In genomic region chr1:116811321-116811720, GRCh38 we compare ENCODE assay signal across 14 cellular contexts. TPM values are rescaled to one million over a fixed set of nuclear protein-coding genes. Genes with fewer than 3 reads are reported as not detected.
DNase-seq lines count a peak whose midpoint lies in the region; ATAC-seq and TF ChIP-seq lines count a peak whose summit lies in the region.
"Had no signal": no experiment of that assay in that cellular context is flagged by ENCODE, and none has a peak within 500 bp of the region (broad histone marks: within the 10 kb centered on the region; RNA-seq: fewer than 3 reads in every experiment).

No MANE protein-coding gene starts in this region.

- H3K4me3 Mint-ChIP-seq in activated CD4-positive, alpha-beta T cell treated with anti-CD3 and anti-CD28 coated beads, Interleukin-2, amount 10 ng/mL, durations not matched to agents 7 days and 5 days, result no peak overlapping the region
- H3K4me3 Mint-ChIP-seq in CD4-positive, alpha-beta T cell, result no peak overlapping the region
- no peak overlapping the region for H3K4me3 Mint-ChIP-seq in activated CD8-positive, alpha-beta T cell treated with anti-CD3 and anti-CD28 coated beads for 36 hours
- H3K4me3 Mint-ChIP-seq in effector memory CD8-positive, alpha-beta T cell, result peak overlapping the region in 1 of 2 donors; percentile 13

- H3K27ac Mint-ChIP-seq in activated CD4-positive, alpha-beta T cell treated with anti-CD3 and anti-CD28 coated beads, Interleukin-2, amount 10 ng/mL, durations not matched to agents 7 days and 5 days, result peak overlapping the region; percentile 28
- peak overlapping the region; percentile 93 for H3K27ac Mint-ChIP-seq in CD4-positive, alpha-beta T cell
- peak overlapping the region; percentile 83 for H3K27ac Mint-ChIP-seq in activated CD8-positive, alpha-beta T cell treated with anti-CD3 and anti-CD28 coated beads for 36 hours
- H3K27ac Mint-ChIP-seq in effector memory CD8-positive, alpha-beta T cell, result peak overlapping the region; percentile 61 to 97

- no peaks in the 10 kb centered on the region for H3K27me3 Mint-ChIP-seq in activated CD4-positive, alpha-beta T cell treated with anti-CD3 and anti-CD28 coated beads, Interleukin-2, amount 10 ng/mL, durations not matched to agents 7 days and 5 days
- no peaks in the 10 kb centered on the region for H3K27me3 Mint-ChIP-seq in CD4-positive, alpha-beta T cell
- H3K27me3 Mint-ChIP-seq in activated CD8-positive, alpha-beta T cell treated with anti-CD3 and anti-CD28 coated beads for 36 hours, result no peaks in the 10 kb centered on the region
- H3K27me3 Mint-ChIP-seq in effector memory CD8-positive, alpha-beta T cell, result no peaks in the 10 kb centered on the region

- intact Hi-C loops in CD4-positive, alpha-beta T cell (cut with DNase I, micrococcal nuclease), result no loop called here
- intact Hi-C loops in activated CD8-positive, alpha-beta T cell treated with anti-CD3 and anti-CD28 coated beads for 36 hours (cut with micrococcal nuclease), result no loop called here

- H3K9me3 Mint-ChIP-seq in activated CD4-positive, alpha-beta T cell treated with anti-CD3 and anti-CD28 coated beads, Interleukin-2, amount 10 ng/mL, durations not matched to agents 7 days and 5 days, result peaks cover 26% of the 10 kb centered on the region
- peaks cover 4% of the 10 kb centered on the region for H3K9me3 Mint-ChIP-seq in CD4-positive, alpha-beta T cell
- H3K9me3 Mint-ChIP-seq in activated CD8-positive, alpha-beta T cell treated with anti-CD3 and anti-CD28 coated beads for 36 hours, result peaks cover 28% of the 10 kb centered on the region
- peaks cover 3 to 19% of the 10 kb centered on the region in 2 donors for H3K9me3 Mint-ChIP-seq in effector memory CD8-positive, alpha-beta T cell

- peaks cover 81% of the 10 kb centered on the region for H3K4me1 Mint-ChIP-seq in activated CD4-positive, alpha-beta T cell treated with anti-CD3 and anti-CD28 coated beads, Interleukin-2, amount 10 ng/mL, durations not matched to agents 7 days and 5 days
- peaks cover 78% of the 10 kb centered on the region for H3K4me1 Mint-ChIP-seq in CD4-positive, alpha-beta T cell (ENCODE audit: low read depth)
- peaks cover 87% of the 10 kb centered on the region for H3K4me1 Mint-ChIP-seq in activated CD8-positive, alpha-beta T cell treated with anti-CD3 and anti-CD28 coated beads for 36 hours (ENCODE audit: low read depth)
- peaks cover 41 to 68% of the 10 kb centered on the region in 2 donors for H3K4me1 Mint-ChIP-seq in effector memory CD8-positive, alpha-beta T cell (ENCODE audit: low read depth in 2 of 2)

- peaks cover 33% of the 10 kb centered on the region for H3K36me3 Mint-ChIP-seq in activated CD4-positive, alpha-beta T cell treated with anti-CD3 and anti-CD28 coated beads, Interleukin-2, amount 10 ng/mL, durations not matched to agents 7 days and 5 days (ENCODE audit: low read depth)
- peaks cover 37% of the 10 kb centered on the region for H3K36me3 Mint-ChIP-seq in CD4-positive, alpha-beta T cell (ENCODE audit: low read depth)
- peaks cover 40% of the 10 kb centered on the region for H3K36me3 Mint-ChIP-seq in activated CD8-positive, alpha-beta T cell treated with anti-CD3 and anti-CD28 coated beads for 36 hours (ENCODE audit: low read depth)
- peaks cover 25% of the 10 kb centered on the region for H3K36me3 Mint-ChIP-seq in effector memory CD8-positive, alpha-beta T cell (ENCODE audit: insufficient read depth)

- ATAC-seq in CD4-positive, alpha-beta T cell (ENCODE audit: poor library complexity), result no peak
- no peak for ATAC-seq in activated CD8-positive, alpha-beta T cell treated with anti-CD3 and anti-CD28 coated beads for 36 hours
- no peak for ATAC-seq in effector memory CD8-positive, alpha-beta T cell (replicated peaks)
- no peak for ATAC-seq in activated CD4-positive, CD25-positive, alpha-beta regulatory T cell treated with anti-CD3 and anti-CD28 coated beads, Interleukin-2, amount 50 U/mL, for 24 hours
- no peak for ATAC-seq in esophagus mucosa
- no peak for ATAC-seq in GM18873 (IDR thresholded peaks at IDR 0.05; ENCODE audit: low FRiP score, unreplicated experiment)

- H3K27me3 ChIP-seq in CD4-positive, alpha-beta T cell (ENCODE audit: control insufficient read depth, insufficient read depth, low read length), result no peaks in the 10 kb centered on the region

- H3K27ac ChIP-seq in CD4-positive, alpha-beta T cell (ENCODE audit: low read depth, low read length), result no peak overlapping the region
- H3K27ac ChIP-seq: HL-60 had no signal

- H3K9me3 ChIP-seq in CD4-positive, alpha-beta T cell (ENCODE audit: control insufficient read depth, low read length), result peaks cover 14% of the 10 kb centered on the region

- DNase-seq in activated CD4-positive, alpha-beta T cell treated with anti-CD3 and anti-CD28 coated beads, Interleukin-2, amount 10 ng/mL, durations not matched to agents 7 days and 5 days, result no peak
- DNase-seq in activated CD4-positive, alpha-beta T cell treated with anti-CD3 and anti-CD28 coated beads, Interleukin-2, amount 50 U/mL, for 4 hours, result no peak
- DNase-seq in CD4-positive, alpha-beta T cell, result no peak
- DNase-seq in activated CD8-positive, alpha-beta T cell treated with anti-CD3 and anti-CD28 coated beads for 36 hours, result no peak
- no peak for DNase-seq in effector memory CD8-positive, alpha-beta T cell
- DNase-seq: C1 segment of cervical spinal cord, GOT3, NCI-H146, NCI-H2081 treated with DMSO at 0.1 percent for 48 hours, NCI-H524 had no signal

- POLR2A ChIA-PET in activated CD4-positive, alpha-beta T cell treated with anti-CD3 and anti-CD28 coated beads, Interleukin-2, amount 10 ng/mL, durations not matched to agents 7 days and 5 days (lab: Charles Lee), result no interaction called here
- POLR2A ChIA-PET in CD4-positive, alpha-beta T cell (lab: Charles Lee), result interaction anchor here (1.1 to 15.2 kb wide), 2 partner anchors 42 to 67 kb away, joined by 3 to 290 read pairs; no protein-coding TSS in a partner anchor
- POLR2A ChIA-PET in activated CD8-positive, alpha-beta T cell treated with anti-CD3 and anti-CD28 coated beads for 36 hours (lab: Charles Lee), result interaction anchor here (1.3 to 11.9 kb wide), 3 partner anchors 10 to 73 kb away, joined by 4 to 520 read pairs (median 4); no protein-coding TSS in a partner anchor

- TF ChIP-seq CTCF in CD4-positive, alpha-beta T cell (IDR thresholded peaks at IDR 0.05), result no peak
- no peak for TF ChIP-seq CTCF in activated CD8-positive, alpha-beta T cell treated with anti-CD3 and anti-CD28 coated beads for 36 hours (IDR thresholded peaks at IDR 0.05)

- CTCF ChIA-PET in activated CD4-positive, alpha-beta T cell treated with anti-CD3 and anti-CD28 coated beads, Interleukin-2, amount 10 ng/mL, durations not matched to agents 7 days and 5 days (lab: Charles Lee), result no interaction called here
- CTCF ChIA-PET in CD4-positive, alpha-beta T cell (lab: Charles Lee), result no interaction called here
- CTCF ChIA-PET in activated CD8-positive, alpha-beta T cell treated with anti-CD3 and anti-CD28 coated beads for 36 hours (lab: Charles Lee), result interaction anchor here (1.3 kb wide), 1 partner anchor 74 kb away, joined by 6 read pairs; no protein-coding TSS in a partner anchor

RNA-seq across cellular contexts. Expression of gene CD2, which starts 57.1 kb away (rescaled TPM):
- total RNA-seq in activated CD4-positive, alpha-beta T cell treated with anti-CD3 and anti-CD28 coated beads, Interleukin-2, amount 10 ng/mL, durations not matched to agents 7 days and 5 days, result 100 to 1,000 TPM; 206 to 258 TPM
- total RNA-seq in CD4-positive, alpha-beta T cell, result 100 to 1,000 TPM; 150 to 151 TPM
- 100 to 1,000 TPM; 217 to 220 TPM for total RNA-seq in activated CD8-positive, alpha-beta T cell treated with anti-CD3 and anti-CD28 coated beads for 36 hours
- 1.3 TPM for total RNA-seq in esophagus mucosa

Comparison
In these comparisons a context has a peak if more than half of its experiments do, and no peak if none do; other contexts are left out.
1. H3K27ac Mint-ChIP-seq: peak in every context shown above with its lines; median percentile 93 in CD4-positive, alpha-beta T cell; 83 in activated CD8-positive, alpha-beta T cell treated with anti-CD3 and anti-CD28 coated beads for 36 hours; 79 in effector memory CD8-positive, alpha-beta T cell; 28 in activated CD4-positive, alpha-beta T cell treated with anti-CD3 and anti-CD28 coated beads, Interleukin-2, amount 10 ng/mL, durations not matched to agents 7 days and 5 days.
2. RNA of gene CD2, which starts 57.1 kb away (total RNA-seq): 206 to 258 TPM in activated CD4-positive, alpha-beta T cell treated with anti-CD3 and anti-CD28 coated beads, Interleukin-2, amount 10 ng/mL, durations not matched to agents 7 days and 5 days, 217 to 220 TPM in activated CD8-positive, alpha-beta T cell treated with anti-CD3 and anti-CD28 coated beads for 36 hours and 150 to 151 TPM in CD4-positive, alpha-beta T cell; 1.3 TPM in esophagus mucosa (single experiment); every median in the first group is over 10 times any median in the second.